ENCODE assay signal across 3 cellular contexts in genomic region chr12:3741882-3742672, GRCh38.
TF ChIP-seq lines count a peak whose summit lies in the region.

No MANE protein-coding gene starts in this region.

TF ChIP-seq in GM12878, 131 proteins besides CTCF, POLR2A, EP300 and RAD21 (continues in another document):
- no peak for TF ChIP-seq STAT1 (conservative IDR thresholded peaks at IDR 0.05)
- TF ChIP-seq, protein P1, sequence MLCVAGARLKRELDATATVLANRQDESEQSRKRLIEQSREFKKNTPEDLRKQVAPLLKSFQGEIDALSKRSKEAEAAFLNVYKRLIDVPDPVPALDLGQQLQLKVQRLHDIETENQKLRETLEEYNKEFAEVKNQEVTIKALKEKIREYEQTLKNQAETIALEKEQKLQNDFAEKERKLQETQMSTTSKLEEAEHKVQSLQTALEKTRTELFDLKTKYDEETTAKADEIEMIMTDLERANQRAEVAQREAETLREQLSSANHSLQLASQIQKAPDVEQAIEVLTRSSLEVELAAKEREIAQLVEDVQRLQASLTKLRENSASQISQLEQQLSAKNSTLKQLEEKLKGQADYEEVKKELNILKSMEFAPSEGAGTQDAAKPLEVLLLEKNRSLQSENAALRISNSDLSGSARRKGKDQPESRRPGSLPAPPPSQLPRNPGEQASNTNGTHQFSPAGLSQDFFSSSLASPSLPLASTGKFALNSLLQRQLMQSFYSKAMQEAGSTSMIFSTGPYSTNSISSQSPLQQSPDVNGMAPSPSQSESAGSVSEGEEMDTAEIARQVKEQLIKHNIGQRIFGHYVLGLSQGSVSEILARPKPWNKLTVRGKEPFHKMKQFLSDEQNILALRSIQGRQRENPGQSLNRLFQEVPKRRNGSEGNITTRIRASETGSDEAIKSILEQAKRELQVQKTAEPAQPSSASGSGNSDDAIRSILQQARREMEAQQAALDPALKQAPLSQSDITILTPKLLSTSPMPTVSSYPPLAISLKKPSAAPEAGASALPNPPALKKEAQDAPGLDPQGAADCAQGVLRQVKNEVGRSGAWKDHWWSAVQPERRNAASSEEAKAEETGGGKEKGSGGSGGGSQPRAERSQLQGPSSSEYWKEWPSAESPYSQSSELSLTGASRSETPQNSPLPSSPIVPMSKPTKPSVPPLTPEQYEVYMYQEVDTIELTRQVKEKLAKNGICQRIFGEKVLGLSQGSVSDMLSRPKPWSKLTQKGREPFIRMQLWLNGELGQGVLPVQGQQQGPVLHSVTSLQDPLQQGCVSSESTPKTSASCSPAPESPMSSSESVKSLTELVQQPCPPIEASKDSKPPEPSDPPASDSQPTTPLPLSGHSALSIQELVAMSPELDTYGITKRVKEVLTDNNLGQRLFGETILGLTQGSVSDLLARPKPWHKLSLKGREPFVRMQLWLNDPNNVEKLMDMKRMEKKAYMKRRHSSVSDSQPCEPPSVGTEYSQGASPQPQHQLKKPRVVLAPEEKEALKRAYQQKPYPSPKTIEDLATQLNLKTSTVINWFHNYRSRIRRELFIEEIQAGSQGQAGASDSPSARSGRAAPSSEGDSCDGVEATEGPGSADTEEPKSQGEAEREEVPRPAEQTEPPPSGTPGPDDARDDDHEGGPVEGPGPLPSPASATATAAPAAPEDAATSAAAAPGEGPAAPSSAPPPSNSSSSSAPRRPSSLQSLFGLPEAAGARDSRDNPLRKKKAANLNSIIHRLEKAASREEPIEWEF (IDR thresholded peaks at IDR 0.05; ENCODE audit: insufficient replicate concordance, low read depth, low read length), result no peak
- TF ChIP-seq, protein P2, sequence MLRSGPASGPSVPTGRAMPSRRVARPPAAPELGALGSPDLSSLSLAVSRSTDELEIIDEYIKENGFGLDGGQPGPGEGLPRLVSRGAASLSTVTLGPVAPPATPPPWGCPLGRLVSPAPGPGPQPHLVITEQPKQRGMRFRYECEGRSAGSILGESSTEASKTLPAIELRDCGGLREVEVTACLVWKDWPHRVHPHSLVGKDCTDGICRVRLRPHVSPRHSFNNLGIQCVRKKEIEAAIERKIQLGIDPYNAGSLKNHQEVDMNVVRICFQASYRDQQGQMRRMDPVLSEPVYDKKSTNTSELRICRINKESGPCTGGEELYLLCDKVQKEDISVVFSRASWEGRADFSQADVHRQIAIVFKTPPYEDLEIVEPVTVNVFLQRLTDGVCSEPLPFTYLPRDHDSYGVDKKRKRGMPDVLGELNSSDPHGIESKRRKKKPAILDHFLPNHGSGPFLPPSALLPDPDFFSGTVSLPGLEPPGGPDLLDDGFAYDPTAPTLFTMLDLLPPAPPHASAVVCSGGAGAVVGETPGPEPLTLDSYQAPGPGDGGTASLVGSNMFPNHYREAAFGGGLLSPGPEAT (IDR thresholded peaks at IDR 0.05; ENCODE audit: low read depth), result no peak
- TF ChIP-seq ESRRA (IDR thresholded peaks at IDR 0.05; ENCODE audit: low read length), result no peak
- no peak for TF ChIP-seq LARP7 (IDR thresholded peaks at IDR 0.05)
- TF ChIP-seq NFIC (IDR thresholded peaks at IDR 0.05; ENCODE audit: low read depth, low read length), result no peak
- TF ChIP-seq, protein P3, sequence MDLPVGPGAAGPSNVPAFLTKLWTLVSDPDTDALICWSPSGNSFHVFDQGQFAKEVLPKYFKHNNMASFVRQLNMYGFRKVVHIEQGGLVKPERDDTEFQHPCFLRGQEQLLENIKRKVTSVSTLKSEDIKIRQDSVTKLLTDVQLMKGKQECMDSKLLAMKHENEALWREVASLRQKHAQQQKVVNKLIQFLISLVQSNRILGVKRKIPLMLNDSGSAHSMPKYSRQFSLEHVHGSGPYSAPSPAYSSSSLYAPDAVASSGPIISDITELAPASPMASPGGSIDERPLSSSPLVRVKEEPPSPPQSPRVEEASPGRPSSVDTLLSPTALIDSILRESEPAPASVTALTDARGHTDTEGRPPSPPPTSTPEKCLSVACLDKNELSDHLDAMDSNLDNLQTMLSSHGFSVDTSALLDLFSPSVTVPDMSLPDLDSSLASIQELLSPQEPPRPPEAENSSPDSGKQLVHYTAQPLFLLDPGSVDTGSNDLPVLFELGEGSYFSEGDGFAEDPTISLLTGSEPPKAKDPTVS (IDR thresholded peaks at IDR 0.05; ENCODE audit: low read depth, low read length), result no peak
- no peak for TF ChIP-seq RELA (IDR thresholded peaks at IDR 0.05; ENCODE audit: borderline replicate concordance, partially characterized antibody)
- TF ChIP-seq CBX3 (IDR thresholded peaks at IDR 0.05; ENCODE audit: borderline replicate concordance, low read depth), result no peak
- no peak for TF ChIP-seq IKZF2 (IDR thresholded peaks at IDR 0.05)

TF ChIP-seq in GM12891, 5 proteins besides CTCF, POLR2A, EP300 and RAD21:
- TF ChIP-seq TAF1 (IDR thresholded peaks at IDR 0.05; ENCODE audit: low read depth, low read length) (no peak), POLR2AphosphoS5 (IDR thresholded peaks at IDR 0.05; ENCODE audit: low read depth, low read length) (no peak), PAX5 (IDR thresholded peaks at IDR 0.05; ENCODE audit: insufficient read depth, low read length, severe bottlenecking) (no peak), SPI1 (IDR thresholded peaks at IDR 0.05; ENCODE audit: low read depth, low read length) (no peak), POU2F2 (IDR thresholded peaks at IDR 0.05; ENCODE audit: low read depth, low read length) (no peak)

TF ChIP-seq in HepG2, 621 proteins besides CTCF, POLR2A, EP300 and RAD21:
- no peak for TF ChIP-seq SAFB2 (CRISPR knock-in tag; IDR thresholded peaks at IDR 0.05; ENCODE audit: borderline replicate concordance, low read depth)
- no peak for TF ChIP-seq JUND (CRISPR knock-in tag; IDR thresholded peaks at IDR 0.05)
- TF ChIP-seq USF2 (IDR thresholded peaks at IDR 0.05; ENCODE audit: low read depth, low read length), result no peak
- TF ChIP-seq USF2 (CRISPR knock-in tag; IDR thresholded peaks at IDR 0.05; ENCODE audit: borderline replicate concordance), result no peak
- no peak for TF ChIP-seq SP5 (CRISPR knock-in tag; IDR thresholded peaks at IDR 0.05; ENCODE audit: borderline replicate concordance, low read depth)
- no peak for TF ChIP-seq ZNF782 (CRISPR knock-in tag; IDR thresholded peaks at IDR 0.05; ENCODE audit: borderline replicate concordance)
